ENCODE assay signal across 10 cellular contexts in genomic region chr6:136014454-136015421, GRCh38.
DNase-seq lines count a peak whose midpoint lies in the region; ATAC-seq and TF ChIP-seq lines count a peak whose summit lies in the region.
"Had no signal": no experiment of that assay in that cellular context is flagged by ENCODE, and none has a peak within 500 bp of the region (broad histone marks: within the 10 kb centered on the region; RNA-seq: fewer than 3 reads in every experiment).

No MANE protein-coding gene starts in this region.

- ATAC-seq in left colon (no peak), natural killer cell (no peak)

- no peak overlapping the region for H2AFZ ChIP-seq in osteoblast (ENCODE audit: low read length)

- TF ChIP-seq CTCF in endodermal cell (conservative IDR thresholded peaks at IDR 0.05): no peak
- no peak for TF ChIP-seq CTCF in osteoblast (IDR thresholded peaks at IDR 0.05; ENCODE audit: extremely low read depth, low read depth, low read length)
- TF ChIP-seq CTCF in vagina (IDR thresholded peaks at IDR 0.05): no peak
- TF ChIP-seq CTCF in natural killer cell (IDR thresholded peaks at IDR 0.05): no peak

- no peaks in the 10 kb centered on the region for H3K4me1 ChIP-seq in endodermal cell (ENCODE audit: control insufficient read depth, insufficient read depth, low read length)
- H3K4me1 ChIP-seq in osteoblast (ENCODE audit: insufficient read depth, low read length): peaks cover 61% of the 10 kb centered on the region
- no peaks in the 10 kb centered on the region for H3K4me1 ChIP-seq in vagina

- H3K36me3 ChIP-seq in endodermal cell (ENCODE audit: control insufficient read depth, insufficient read depth, low read length) (no peaks in the 10 kb centered on the region), osteoblast (ENCODE audit: insufficient read depth, low read length) (no peaks in the 10 kb centered on the region), vagina (no peaks in the 10 kb centered on the region)

- DNase-seq in GM04503 (ENCODE audit: low read depth) (peak; percentile 87), RKO (ENCODE audit: low spot score) (peak; percentile 43), endodermal cell (peak; percentile 47), osteoblast (ENCODE audit: insufficient read length, low spot score, missing footprints) (peak; percentile 79), vagina (ENCODE audit: extremely low spot score in 2 of 2) (no peak), left colon (no peak), natural killer cell (no peak), DMS 273 treated with DMSO at 0.1 percent for 48 hours (lab: John Stamatoyannopoulos, UW) (no peak)
- DNase-seq: NCI-H345 had no signal

- H3K4me2 ChIP-seq in osteoblast (ENCODE audit: insufficient read depth, low read length): peak overlapping the region; percentile 75

- H3K27me3 ChIP-seq in endodermal cell (ENCODE audit: control insufficient read depth, insufficient read depth, low read length, poor library complexity, severe bottlenecking) (no peaks in the 10 kb centered on the region), osteoblast (ENCODE audit: insufficient read depth, low read length) (no peaks in the 10 kb centered on the region), vagina (no peaks in the 10 kb centered on the region)

- H4K20me1 ChIP-seq in osteoblast (ENCODE audit: insufficient read depth, low read length): no peaks in the 10 kb centered on the region

- TF ChIP-seq POLR2A in vagina (IDR thresholded peaks at IDR 0.05): no peak

- 86 to 90% methylated on average over 11 to 15 of the region's 15 CpGs for WGBS in endodermal cell (ENCODE audit: insufficient coverage in 1 of 2, insufficient read length in 1 of 2), 2 experiments

- H3K9me3 ChIP-seq in endodermal cell (ENCODE audit: control insufficient read depth, low read length) (no peaks in the 10 kb centered on the region), osteoblast (ENCODE audit: low read depth, low read length) (no peaks in the 10 kb centered on the region), vagina (no peaks in the 10 kb centered on the region)

- H3K9ac ChIP-seq in endodermal cell (ENCODE audit: extremely low read depth, low read length, poor library complexity, severe bottlenecking): no peak overlapping the region

- H3K4me3 ChIP-seq in endodermal cell (ENCODE audit: low read length) (no peak overlapping the region), osteoblast (ENCODE audit: insufficient read depth, low read length) (no peak overlapping the region), vagina (no peak overlapping the region)

- H3K27ac ChIP-seq in endodermal cell (ENCODE audit: low read depth, low read length): no peak overlapping the region
- peak overlapping the region; percentile 100 for H3K27ac ChIP-seq in osteoblast (ENCODE audit: low read depth, low read length)
- no peak overlapping the region for H3K27ac ChIP-seq in vagina

- no peak overlapping the region for H3K4me3 Mint-ChIP-seq in endodermal cell
- H3K4me3 Mint-ChIP-seq in natural killer cell: no peak overlapping the region
- H3K4me3 Mint-ChIP-seq: central memory CD8-positive, alpha-beta T cell had no signal

- no peaks in the 10 kb centered on the region for H3K36me3 Mint-ChIP-seq in endodermal cell (ENCODE audit: low read depth)
- H3K36me3 Mint-ChIP-seq in natural killer cell: no peaks in the 10 kb centered on the region

- H3K27ac Mint-ChIP-seq in endodermal cell (no peak overlapping the region), natural killer cell (no peak overlapping the region)

- intact Hi-C loops in vagina (cut with DNase I) (no loop called here), left colon (cut with DNase I, micrococcal nuclease) (no loop called here), natural killer cell (cut with micrococcal nuclease) (no loop called here)

- H3K27me3 Mint-ChIP-seq in endodermal cell (ENCODE audit: insufficient read depth) (no peaks in the 10 kb centered on the region), natural killer cell (ENCODE audit: low read depth in 2 of 2) (peaks cover 6 to 16% of the 10 kb centered on the region in 2 donors)

- H3K4me1 Mint-ChIP-seq in endodermal cell (peaks cover 6% of the 10 kb centered on the region), natural killer cell (no peaks in the 10 kb centered on the region)
- H3K4me1 Mint-ChIP-seq: central memory CD8-positive, alpha-beta T cell had no signal

- peaks cover 25% of the 10 kb centered on the region for H3K79me2 ChIP-seq in osteoblast (ENCODE audit: insufficient read depth, low read length)

- H3K9me3 Mint-ChIP-seq in endodermal cell: no peaks in the 10 kb centered on the region
- no peaks in the 10 kb centered on the region for H3K9me3 Mint-ChIP-seq in natural killer cell
- H3K9me3 Mint-ChIP-seq: central memory CD8-positive, alpha-beta T cell had no signal

Comparison
In these comparisons a context has a peak if more than half of its experiments do, and no peak if none do; other contexts are left out.
1. DNase-seq: peak in GM04503 (single experiment), RKO (single experiment), endodermal cell (single experiment) and osteoblast (single experiment); none in vagina (0 of 2), left colon (0 of 2), natural killer cell (single experiment) and DMS 273 treated with DMSO at 0.1 percent for 48 hours (single experiment).